Comparison of ENCODE assay signal across 14 cellular contexts in genomic region chr5:132774896-132775295, GRCh38. TPM values are rescaled to one million over a fixed set of nuclear protein-coding genes. Genes with fewer than 3 reads are reported as not detected.
DNase-seq lines count a peak whose midpoint lies in the region; ATAC-seq and TF ChIP-seq lines count a peak whose summit lies in the region.
"Had no signal": no experiment of that assay in that cellular context is flagged by ENCODE, and none has a peak within 500 bp of the region (broad histone marks: within the 10 kb centered on the region; RNA-seq: fewer than 3 reads in every experiment).

No MANE protein-coding gene starts in this region.

- no peak for TF ChIP-seq EP300 in SK-N-SH (IDR thresholded peaks at IDR 0.05; ENCODE audit: borderline replicate concordance in 1 of 2, low read depth in 1 of 2, low read length in 1 of 2)

- no peak overlapping the region for H3K23ac ChIP-seq in trophoblast cell (ENCODE audit: low read length)

- DNase-seq in SK-N-SH (no peak), Right ventricle myocardium superior (no peak), trophoblast cell (no peak), aorta (peak; percentile 58 to 79), A172 (ENCODE audit: low spot score) (no peak)
- DNase-seq in activated CD4-positive, alpha-beta T cell treated with anti-CD3 and anti-CD28 coated beads for 1 hour: no peak
- DNase-seq: effector CD8-positive, alpha-beta T cell; left lung; NCI-H1436; stimulated activated CD4-positive, alpha-beta T cell treated with anti-CD3 and anti-CD28 coated beads, Interleukin-4, amount 100 ng/mL, for 4 hours had no signal

- CTCF ChIA-PET in SK-N-SH (lab: Yijun Ruan, JAX): interaction anchor here (0.6 to 3.0 kb wide), 6 partner anchors 10 to 130 kb away, joined by 3 to 16 read pairs (median 4); partner anchors contain the start of gene CCNI2

- H4K8ac ChIP-seq in trophoblast cell (ENCODE audit: low read depth, low read length): peak overlapping the region; percentile 85

- 0 out of 2 replicates have a peak, but pooled peaks cover 4% of the 10 kb centered on the region for H4K20me1 ChIP-seq in SK-N-SH (ENCODE audit: insufficient read depth)

- peak overlapping the region; percentile 97 for H2BK5ac ChIP-seq in trophoblast cell (ENCODE audit: low read depth, low read length, poor library complexity)

- H3K36me3 ChIP-seq in SK-N-SH (replicated peaks in 1 of 2; ENCODE audit: control insufficient read depth in 1 of 2, insufficient read depth in 2 of 2, low read length in 1 of 2) (no peaks in the 10 kb centered on the region), trophoblast cell (ENCODE audit: control insufficient read depth in 1 of 2, insufficient read depth in 2 of 2, low read length in 2 of 2) (peaks cover 16 to 18% of the 10 kb centered on the region in 2 experiments), aorta (ENCODE audit: control insufficient read depth in 1 of 2, insufficient read depth in 2 of 2, low read length in 1 of 2) (no peaks in the 10 kb centered on the region)
- H3K36me3 ChIP-seq: left lung had no signal

- peaks cover 69% of the 10 kb centered on the region for H3K79me1 ChIP-seq in trophoblast cell (ENCODE audit: low read length)

- no peak overlapping the region for H3K27ac ChIP-seq in SK-N-SH (ENCODE audit: low read depth in 2 of 2, low read length in 1 of 2)
- H3K27ac ChIP-seq in trophoblast cell (ENCODE audit: low read depth, low read length): peak overlapping the region; percentile 89
- peak overlapping the region; percentile 45 to 65 for H3K27ac ChIP-seq in aorta (ENCODE audit: low read depth in 1 of 2, low read length in 2 of 2)
- H3K27ac ChIP-seq: 22Rv1, left lung, SK-N-MC had no signal

- H3K4me3 ChIP-seq in SK-N-SH (ENCODE audit: low read depth in 2 of 2, low read length in 1 of 2): no peak overlapping the region
- peak overlapping the region; percentile 23 for H3K4me3 ChIP-seq in trophoblast cell (ENCODE audit: low read depth, low read length)
- no peak overlapping the region for H3K4me3 ChIP-seq in aorta (ENCODE audit: low read length in 2 of 2)
- H3K4me3 ChIP-seq: SK-N-MC had no signal

- no peaks in the 10 kb centered on the region for H3K9me2 ChIP-seq in SK-N-SH

- H3K4ac ChIP-seq in trophoblast cell (ENCODE audit: low read depth, low read length): peak overlapping the region; percentile 99

- H3K4me2 ChIP-seq in SK-N-SH (peak overlapping the region; percentile 96), trophoblast cell (ENCODE audit: low read length) (peak overlapping the region; percentile 59)

- ATAC-seq in SK-N-SH treated with all-trans-retinoic acid at 6 μM for 48 hours (no peak), Right ventricle myocardium superior (ENCODE audit: poor library complexity) (peak; percentile 18), aorta (ENCODE audit: low FRiP score) (no peak), GM21423 (IDR thresholded peaks at IDR 0.05; ENCODE audit: unreplicated experiment) (no peak)

- H3K27me3 ChIP-seq in SK-N-SH (ENCODE audit: insufficient read depth) (no peaks in the 10 kb centered on the region), trophoblast cell (ENCODE audit: insufficient read depth, low read length) (no peaks in the 10 kb centered on the region), aorta (ENCODE audit: control insufficient read depth in 1 of 2, insufficient read depth in 2 of 2, low read length in 1 of 2) (no peaks in the 10 kb centered on the region)

- peak overlapping the region; percentile 95 for H2BK120ac ChIP-seq in trophoblast cell (ENCODE audit: insufficient read depth, low read length, poor library complexity)

- TF ChIP-seq RAD21 in SK-N-SH (IDR thresholded peaks at IDR 0.05; ENCODE audit: low read length): no peak

- H3K79me2 ChIP-seq in SK-N-SH (ENCODE audit: insufficient read depth) (peaks cover 66% of the 10 kb centered on the region), trophoblast cell (ENCODE audit: control insufficient read depth, insufficient read depth, low read length, poor library complexity) (peaks cover 67% of the 10 kb centered on the region)

- H4K91ac ChIP-seq in trophoblast cell (ENCODE audit: low read depth, low read length): peak overlapping the region; percentile 94

- POLR2A ChIA-PET in SK-N-SH (lab: Yijun Ruan, JAX): interaction anchor here (0.6 kb wide), 1 partner anchor 16 kb away, joined by 4 read pairs; no protein-coding TSS in a partner anchor

- 97% methylated on average over 4 of the region's 5 CpGs for WGBS in SK-N-SH (ENCODE audit: low lambda C conversion rate)
- WGBS in trophoblast cell (ENCODE audit: extremely low coverage, insufficient coverage, insufficient read length): no CpG with 5 or more reads among the region's 5 CpGs
- 9 to 12% methylated on average over 5 of the region's 5 CpGs for WGBS in aorta, 2 donors

- TF ChIP-seq CTCF in SK-N-SH (IDR thresholded peaks at IDR 0.05): no peak

- peak overlapping the region; percentile 96 for H3K14ac ChIP-seq in trophoblast cell (ENCODE audit: low read length)

- peak overlapping the region; percentile 37 for H4K12ac ChIP-seq in trophoblast cell (ENCODE audit: low read depth, low read length)

- H3K18ac ChIP-seq in trophoblast cell (ENCODE audit: low read length): peak overlapping the region; percentile 94

- intact Hi-C loops in Right ventricle myocardium superior (cut with DNase I): no loop called here
- intact Hi-C loops in aorta (cut with DNase I): no loop called here

- H2BK12ac ChIP-seq in trophoblast cell (ENCODE audit: low read length): peak overlapping the region; percentile 99

- peaks cover 5% of the 10 kb centered on the region for H3F3A ChIP-seq in SK-N-SH (replicated peaks; ENCODE audit: insufficient read depth)

- no peaks in the 10 kb centered on the region for H3K9me3 ChIP-seq in SK-N-SH
- no peaks in the 10 kb centered on the region for H3K9me3 ChIP-seq in trophoblast cell (ENCODE audit: insufficient read depth, low read depth, low read length)
- no peaks in the 10 kb centered on the region for H3K9me3 ChIP-seq in aorta (ENCODE audit: control insufficient read depth, low read length)
- H3K9me3 ChIP-seq: left lung had no signal

- H3K9ac ChIP-seq in SK-N-SH: no peak overlapping the region
- H3K9ac ChIP-seq in trophoblast cell (ENCODE audit: low read length): no peak overlapping the region

- H2AFZ ChIP-seq in SK-N-SH (ENCODE audit: low read depth) (no peak overlapping the region), trophoblast cell (ENCODE audit: insufficient read depth, low read length, poor library complexity) (peak overlapping the region; percentile 48)

- peak overlapping the region; percentile 100 for H2AK5ac ChIP-seq in trophoblast cell (ENCODE audit: low read length)

- peaks cover 10 to 49% of the 10 kb centered on the region in 2 experiments; a peak in 1 of 4 replicates for H3K4me1 ChIP-seq in SK-N-SH (ENCODE audit: control insufficient read depth in 1 of 2, insufficient read depth in 2 of 2, low read depth in 1 of 2, low read length in 1 of 2)
- H3K4me1 ChIP-seq in trophoblast cell (ENCODE audit: control insufficient read depth in 1 of 2, insufficient read depth in 2 of 2, low read length in 2 of 2): peaks cover 52 to 57% of the 10 kb centered on the region in 2 experiments
- peaks cover 0 to 8% of the 10 kb centered on the region in 2 donors for H3K4me1 ChIP-seq in aorta (ENCODE audit: control insufficient read depth in 1 of 2, insufficient read depth in 2 of 2, low read length in 2 of 2)

TF ChIP-seq in SK-N-SH, 30 proteins besides CTCF, POLR2A, EP300 and RAD21 (continues in another document):
- TF ChIP-seq FOXJ3 (CRISPR knock-in tag; IDR thresholded peaks at IDR 0.05) (no peak), NRF1 (IDR thresholded peaks at IDR 0.05; ENCODE audit: low read depth, low read length) (no peak), RXRA (IDR thresholded peaks at IDR 0.05; ENCODE audit: borderline replicate concordance, low read depth) (no peak)

TF ChIP-seq in SK-N-SH treated with all-trans-retinoic acid at 6 μM for 48 hours, 23 proteins besides CTCF, POLR2A, EP300 and RAD21 (continues in another document):
- TF ChIP-seq ZNF565 (CRISPR knock-in tag; conservative IDR thresholded peaks at IDR 0.05; ENCODE audit: low read depth): no peak

RNA-seq across cellular contexts. Expression of gene SEPTIN8, which starts 2.1 kb away (rescaled TPM):
- polyA plus RNA-seq in SK-N-SH (2012; rRNA removed) (54.9 and 57.6 TPM in 2 replicates), aorta (10 to 100 TPM; 48.6 to 58.2 TPM)
- polyA plus RNA-seq in SK-N-SH (2012; cell fraction: cytosol; rRNA removed): 39.8 and 45.4 TPM in 2 replicates
- polyA plus RNA-seq in SK-N-SH (2012; cell fraction: nucleus; rRNA removed): 106 and 142 TPM in 2 replicates
- total RNA-seq in Right ventricle myocardium superior (26.3 TPM), aorta (100 to 1,000 TPM in 1 of 2 donors, 10 to 100 TPM in 1; 56.7 to 103 TPM)
- 198 and 213 TPM in 2 replicates for polyA plus RNA-seq in trophoblast cell (2013)
- total RNA-seq in A172 (2014; rRNA removed; shearing (Covaris generic)): 48.1 and 55.4 TPM in 2 replicates

RNA-seq across cellular contexts. Expression of gene CCNI2, which starts 27.7 kb away (rescaled TPM):
- 0.05 and 0.34 TPM in 2 replicates for polyA plus RNA-seq in SK-N-SH (2012; rRNA removed)
- 0.06 and 0.16 TPM in 2 replicates for polyA plus RNA-seq in SK-N-SH (2012; cell fraction: cytosol; rRNA removed)
- 0.41 and 0.56 TPM in 2 replicates for polyA plus RNA-seq in SK-N-SH (2012; cell fraction: nucleus; rRNA removed)
- 0.08 TPM for total RNA-seq in Right ventricle myocardium superior
- 4.6 and 5.5 TPM in 2 replicates for polyA plus RNA-seq in trophoblast cell (2013)
- not detected for total RNA-seq in aorta
- polyA plus RNA-seq in aorta: under 1 TPM in 1 of 2 donors, not detected in 1; 0.38 TPM
- not detected in 2 replicates for total RNA-seq in A172 (2014; rRNA removed; shearing (Covaris generic))

RNA-seq across cellular contexts. Expression of gene KIF3A, which starts 37.5 kb away (rescaled TPM):
- polyA plus RNA-seq in SK-N-SH (2012; rRNA removed): 5.1 and 5.2 TPM in 2 replicates
- 6.2 and 9.3 TPM in 2 replicates for polyA plus RNA-seq in SK-N-SH (2012; cell fraction: cytosol; rRNA removed)
- 7.2 and 11.8 TPM in 2 replicates for polyA plus RNA-seq in SK-N-SH (2012; cell fraction: nucleus; rRNA removed)
- 9.1 TPM for total RNA-seq in Right ventricle myocardium superior
- 10.0 and 10.4 TPM in 2 replicates for polyA plus RNA-seq in trophoblast cell (2013)
- total RNA-seq in aorta: 10 to 100 TPM; 10.1 to 15.1 TPM
- polyA plus RNA-seq in aorta: 10 to 100 TPM in 1 of 2 donors, 1 to 10 TPM in 1; 4.5 to 11.0 TPM
- 10.6 and 16.4 TPM in 2 replicates for total RNA-seq in A172 (2014; rRNA removed; shearing (Covaris generic))

RNA-seq across cellular contexts. Expression of gene SOWAHA, which starts 38.2 kb away (rescaled TPM):
- polyA plus RNA-seq in SK-N-SH (2012; rRNA removed) (0.23 and 0.30 TPM in 2 replicates), aorta (1 to 10 TPM in 1 of 2 donors, under 1 TPM in 1; 0.41 to 9.5 TPM)
- 0.22 and 0.25 TPM in 2 replicates for polyA plus RNA-seq in SK-N-SH (2012; cell fraction: cytosol; rRNA removed)
- 0.11 and 0.14 TPM in 2 replicates for polyA plus RNA-seq in SK-N-SH (2012; cell fraction: nucleus; rRNA removed)
- total RNA-seq in Right ventricle myocardium superior (0.13 TPM), aorta (under 1 TPM in 1 of 2 donors, not detected in 1; 0.18 TPM)
- polyA plus RNA-seq in trophoblast cell (2013): 23.8 and 25.2 TPM in 2 replicates
- total RNA-seq in A172 (2014; rRNA removed; shearing (Covaris generic)): not detected in 2 replicates

RNA-seq across cellular contexts. Expression of gene SHROOM1, which starts 55.6 kb away (rescaled TPM):
- polyA plus RNA-seq in SK-N-SH (2012; rRNA removed) (3.8 and 4.8 TPM in 2 replicates), aorta (10 to 100 TPM in 1 of 2 donors, 1 to 10 TPM in 1; 1.4 to 11.7 TPM)
- 1.5 and 2.9 TPM in 2 replicates for polyA plus RNA-seq in SK-N-SH (2012; cell fraction: cytosol; rRNA removed)
- polyA plus RNA-seq in SK-N-SH (2012; cell fraction: nucleus; rRNA removed): 11.3 and 13.4 TPM in 2 replicates
- total RNA-seq in Right ventricle myocardium superior (3.6 TPM), aorta (10 to 100 TPM in 1 of 2 donors, 1 to 10 TPM in 1; 6.1 to 15.0 TPM)
- polyA plus RNA-seq in trophoblast cell (2013): 5.8 and 6.2 TPM in 2 replicates
- total RNA-seq in A172 (2014; rRNA removed; shearing (Covaris generic)): 5.6 and 6.1 TPM in 2 replicates

Comparison
In these comparisons a context has a peak if more than half of its experiments do, and no peak if none do; other contexts are left out.
1. DNase-seq: peak in aorta (2 of 2); none in SK-N-SH (single experiment), Right ventricle myocardium superior (single experiment), trophoblast cell (0 of 2), A172 (single experiment) and activated CD4-positive, alpha-beta T cell treated with anti-CD3 and anti-CD28 coated beads for 1 hour (single experiment).
2. H3K27ac ChIP-seq: peak in trophoblast cell (single experiment) and aorta (2 of 2); none in SK-N-SH (0 of 2).